In the genomic region with DNA sequence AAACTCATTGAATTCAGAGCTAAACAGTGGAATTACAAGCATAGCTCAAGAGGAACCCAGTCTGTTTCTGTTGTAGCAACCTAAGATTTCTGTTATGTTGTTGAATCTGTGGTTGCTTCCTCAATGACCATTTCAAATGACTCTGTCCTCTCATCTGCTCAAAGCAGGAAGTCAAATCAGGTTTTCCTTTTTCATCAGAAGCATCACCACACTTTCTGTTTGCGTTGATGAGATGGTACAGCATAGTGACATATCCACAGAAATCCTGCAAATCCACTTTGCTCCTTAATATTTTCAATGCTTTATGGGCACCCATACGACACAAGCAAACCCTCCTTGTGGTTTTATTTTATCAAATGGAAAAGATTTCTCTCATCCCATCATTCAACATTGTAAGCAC, we compare ENCODE assay signal across 8 cellular contexts. TPM values are rescaled to one million over a fixed set of nuclear protein-coding genes. Genes with fewer than 3 reads are reported as not detected.
DNase-seq lines count a peak whose midpoint lies in the region; ATAC-seq and TF ChIP-seq lines count a peak whose summit lies in the region.

No MANE protein-coding gene starts in this region.

- H3K27ac Mint-ChIP-seq in CD14-positive monocyte: peak overlapping the region; percentile 88 to 94 (median 93)
- H3K27ac Mint-ChIP-seq in effector memory CD8-positive, alpha-beta T cell: peak overlapping the region; percentile 97 to 99
- no peak overlapping the region for H3K27ac Mint-ChIP-seq in mesothelial cell of epicardium

- H3K27me3 Mint-ChIP-seq in CD14-positive monocyte (ENCODE audit: low read depth in 3 of 3): no peaks in the 10 kb centered on the region
- H3K27me3 Mint-ChIP-seq in effector memory CD8-positive, alpha-beta T cell: no peaks in the 10 kb centered on the region
- H3K27me3 Mint-ChIP-seq in mesothelial cell of epicardium (ENCODE audit: low read depth): no peaks in the 10 kb centered on the region

- ATAC-seq in GM19372 (IDR thresholded peaks at IDR 0.05; ENCODE audit: low read depth, unreplicated experiment) (peak; percentile 57), GM21576 (IDR thresholded peaks at IDR 0.05; ENCODE audit: unreplicated experiment) (no peak)
- peak; percentile 84 for ATAC-seq in effector memory CD8-positive, alpha-beta T cell (replicated peaks)

- H3K36me3 Mint-ChIP-seq in CD14-positive monocyte (no peaks in the 10 kb centered on the region), mesothelial cell of epicardium (no peaks in the 10 kb centered on the region)
- peaks cover 8% of the 10 kb centered on the region for H3K36me3 Mint-ChIP-seq in effector memory CD8-positive, alpha-beta T cell (ENCODE audit: insufficient read depth)

- H3K9me3 Mint-ChIP-seq in CD14-positive monocyte (no peaks in the 10 kb centered on the region), mesothelial cell of epicardium (no peaks in the 10 kb centered on the region)
- no peaks in the 10 kb centered on the region for H3K9me3 Mint-ChIP-seq in effector memory CD8-positive, alpha-beta T cell

- peak; percentile 42 for DNase-seq in CD14-positive monocyte (ENCODE audit: low spot score)
- DNase-seq in NCI-H2029 (lab: John Stamatoyannopoulos, UW): peak; percentile 75
- peak in 2 of 3 experiments; percentile 47 to 48 for DNase-seq in effector memory CD8-positive, alpha-beta T cell
- DNase-seq in mesothelial cell of epicardium (ENCODE audit: low spot score in 2 of 2, unreplicated experiment in 2 of 2): no peak
- no peak for DNase-seq in GM19238 (ENCODE audit: insufficient read length, low spot score)
- no peak for DNase-seq in GOT3 (lab: John Stamatoyannopoulos, UW)

- intact Hi-C loops in CD14-positive monocyte (cut with micrococcal nuclease): no loop called here

- H3K4me1 Mint-ChIP-seq in CD14-positive monocyte (peaks cover 16% of the 10 kb centered on the region), mesothelial cell of epicardium (no peaks in the 10 kb centered on the region)
- peaks cover 23 to 34% of the 10 kb centered on the region in 2 donors for H3K4me1 Mint-ChIP-seq in effector memory CD8-positive, alpha-beta T cell (ENCODE audit: low read depth in 2 of 2)

- TF ChIP-seq CTCF in CD14-positive monocyte (IDR thresholded peaks at IDR 0.05): no peak
- TF ChIP-seq CTCF in mesothelial cell of epicardium (IDR thresholded peaks at IDR 0.05; ENCODE audit: unreplicated experiment): no peak

- peak overlapping the region in 1 of 2 donors; percentile 57 for H3K4me3 Mint-ChIP-seq in CD14-positive monocyte
- peak overlapping the region; percentile 73 to 78 for H3K4me3 Mint-ChIP-seq in effector memory CD8-positive, alpha-beta T cell
- H3K4me3 Mint-ChIP-seq in mesothelial cell of epicardium: no peak overlapping the region

RNA-seq across cellular contexts. Expression of a gene that starts 12.6 kb away (rescaled TPM):
- 100 to 1,000 TPM; 649 to 665 TPM for polyA plus RNA-seq in CD14-positive monocyte
- total RNA-seq in mesothelial cell of epicardium: 27.1 to 31.5 TPM (median 27.7 TPM) in 3 replicates

RNA-seq across cellular contexts. Expression of a gene that starts 13.6 kb away (rescaled TPM):
- not detected for polyA plus RNA-seq in CD14-positive monocyte
- total RNA-seq in mesothelial cell of epicardium: 4.1 to 5.8 TPM (median 4.5 TPM) in 3 replicates

RNA-seq across cellular contexts. Expression of a gene that starts 44.4 kb away (rescaled TPM):
- polyA plus RNA-seq in CD14-positive monocyte: not detected
- total RNA-seq in mesothelial cell of epicardium: 0.59 to 0.75 TPM (median 0.60 TPM) in 3 replicates

Comparison
In these comparisons a context has a peak if more than half of its experiments do, and no peak if none do; other contexts are left out.
1. DNase-seq: peak in CD14-positive monocyte (single experiment), NCI-H2029 (single experiment) and effector memory CD8-positive, alpha-beta T cell (2 of 3); none in mesothelial cell of epicardium (0 of 2), GM19238 (single experiment) and GOT3 (single experiment).